ENCODE assay signal across 8 cellular contexts in the genomic region with DNA sequence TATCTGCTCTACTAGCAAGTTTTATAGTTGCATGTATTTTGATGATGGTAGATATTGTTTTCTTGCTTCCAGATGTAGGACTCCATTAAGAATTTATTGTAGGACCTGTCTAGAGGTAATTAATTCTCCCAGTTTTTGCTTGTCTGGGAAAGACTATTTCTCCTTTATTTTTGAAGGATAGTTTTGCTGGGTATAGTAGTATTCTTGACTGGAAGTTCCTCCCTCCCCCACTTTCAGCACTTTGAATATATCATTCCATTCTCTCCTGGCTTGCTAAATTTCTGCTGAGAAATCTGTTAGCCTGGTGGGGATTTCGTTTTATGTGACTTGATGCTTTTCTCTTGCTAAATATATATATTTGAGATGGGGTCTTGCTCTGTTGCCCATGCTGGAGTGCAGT.
"Had no signal": no experiment of that assay in that cellular context is flagged by ENCODE, and none has a peak within 500 bp of the region (broad histone marks: within the 10 kb centered on the region; RNA-seq: fewer than 3 reads in every experiment).

No MANE protein-coding gene starts in this region.

- H3K4me1 Mint-ChIP-seq: IgD-negative memory B cell had no signal

- H3K27ac Mint-ChIP-seq: IgD-negative memory B cell had no signal

- H3K27ac ChIP-seq: GM23248 had no signal

- H3K36me3 ChIP-seq: HAP-1 had no signal

- H3K4me3 ChIP-seq: GM23248, HAP-1 had no signal

- FAIRE-seq: HTR-8/SVneo had no signal

- ATAC-seq: HCT116 had no signal

- H3K9ac ChIP-seq: GM23248 had no signal

- DNase-seq: GM23248, GOT3, H7, KG1 had no signal

- H2AFZ ChIP-seq: GM23248 had no signal

- H3K4me1 ChIP-seq: HAP-1 had no signal
